ENCODE assay signal across 10 cellular contexts in the genomic region with DNA sequence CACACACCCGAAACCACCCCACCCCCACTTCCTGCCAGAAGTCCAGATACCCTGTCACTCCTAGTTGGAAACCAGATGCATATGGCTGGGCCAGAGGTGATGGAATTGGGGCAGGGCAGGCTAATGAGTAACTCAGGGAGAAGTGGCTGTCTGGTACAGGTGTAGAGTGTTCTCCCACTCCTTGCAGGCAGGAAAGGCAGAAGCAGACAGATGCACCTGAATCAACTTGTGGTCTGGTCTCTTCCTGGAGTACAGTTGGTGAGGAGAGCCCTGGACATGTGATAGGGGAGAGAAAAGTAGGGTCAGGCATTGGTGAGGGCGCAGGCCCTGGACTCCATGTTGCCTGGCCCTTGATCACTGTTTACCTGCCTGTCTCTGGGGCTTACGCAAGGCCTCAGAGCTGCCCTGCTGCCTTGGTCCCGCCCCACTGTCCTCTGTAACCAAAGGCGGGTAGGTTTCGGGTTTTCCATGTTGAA. TPM values are rescaled to one million over a fixed set of nuclear protein-coding genes. Genes with fewer than 3 reads are reported as not detected.
DNase-seq lines count a peak whose midpoint lies in the region; TF ChIP-seq lines count a peak whose summit lies in the region.
"Had no signal": no experiment of that assay in that cellular context is flagged by ENCODE, and none has a peak within 500 bp of the region (broad histone marks: within the 10 kb centered on the region; RNA-seq: fewer than 3 reads in every experiment).

No MANE protein-coding gene starts in this region.

- H3K4me1 ChIP-seq in endodermal cell (ENCODE audit: control insufficient read depth, insufficient read depth, low read length) (peaks cover 18% of the 10 kb centered on the region), neural progenitor cell (peaks cover 41% of the 10 kb centered on the region), tibial artery (peaks cover 0 to 22% (median 12%) of the 10 kb centered on the region in 4 donors)

- peak overlapping the region; percentile 98 for H3K4me2 ChIP-seq in neural progenitor cell

- H3K27ac ChIP-seq in endodermal cell (ENCODE audit: low read depth, low read length) (no peak overlapping the region), neural progenitor cell (peak overlapping the region; percentile 11), tibial artery (no peak overlapping the region)
- H3K27ac ChIP-seq: SK-N-MC had no signal

- peak; percentile 68 for DNase-seq in ELF-1 (ENCODE audit: low read depth, low spot score)
- DNase-seq in NCI-H510A (lab: John Stamatoyannopoulos, UW) = peak; percentile 74
- peak; percentile 74 for DNase-seq in endodermal cell
- no peak for DNase-seq in neural progenitor cell (ENCODE audit: low spot score)
- no peak for DNase-seq in NCI-H1092 (lab: John Stamatoyannopoulos, UW)
- no peak for DNase-seq in cortex of kidney (lab: John Stamatoyannopoulos, UW)
- DNase-seq in RKO (ENCODE audit: low spot score) = no peak
- no peak for DNase-seq in tibial artery

- H3K9me3 ChIP-seq in endodermal cell (ENCODE audit: control insufficient read depth, low read length) = no peaks in the 10 kb centered on the region
- H3K9me3 ChIP-seq in neural progenitor cell (ENCODE audit: low read depth) = no peaks in the 10 kb centered on the region
- H3K9me3 ChIP-seq in tibial artery = no peaks in the 10 kb centered on the region

- H3K36me3 ChIP-seq in endodermal cell (ENCODE audit: control insufficient read depth, insufficient read depth, low read length) (peaks cover 5% of the 10 kb centered on the region), neural progenitor cell (no peaks in the 10 kb centered on the region), tibial artery (peaks cover 0 to 2% (median 0%) of the 10 kb centered on the region in 3 donors)

- H3K9me3 Mint-ChIP-seq in endodermal cell (no peaks in the 10 kb centered on the region), neural progenitor cell (no peaks in the 10 kb centered on the region)
- H3K9me3 Mint-ChIP-seq: memory B cell had no signal

- intact Hi-C loops in tibial artery (cut with DNase I; ENCODE audit: low total_unique reads) = no loop called here

- H3K4me1 Mint-ChIP-seq in endodermal cell (peaks cover 40% of the 10 kb centered on the region), neural progenitor cell (peaks cover 32% of the 10 kb centered on the region)

- H3K36me3 Mint-ChIP-seq in endodermal cell (ENCODE audit: low read depth) = peaks cover 10% of the 10 kb centered on the region
- peaks cover 2% of the 10 kb centered on the region for H3K36me3 Mint-ChIP-seq in neural progenitor cell
- H3K36me3 Mint-ChIP-seq: memory B cell had no signal

- TF ChIP-seq CTCF in endodermal cell (conservative IDR thresholded peaks at IDR 0.05) (no peak), neural progenitor cell (IDR thresholded peaks at IDR 0.05) (no peak), tibial artery (IDR thresholded peaks at IDR 0.05) (no peak)

- H3K27me3 ChIP-seq in endodermal cell (ENCODE audit: control insufficient read depth, insufficient read depth, low read length, poor library complexity, severe bottlenecking) (no peaks in the 10 kb centered on the region), neural progenitor cell (no peaks in the 10 kb centered on the region), tibial artery (peaks cover 0 to 18% of the 10 kb centered on the region in 2 donors)

- H3K4me3 ChIP-seq in endodermal cell (ENCODE audit: low read length) = peak overlapping the region; percentile 95
- H3K4me3 ChIP-seq in neural progenitor cell = peak overlapping the region; percentile 83
- no peak overlapping the region for H3K4me3 ChIP-seq in tibial artery
- H3K4me3 ChIP-seq: SK-N-MC had no signal

- 83 to 100% methylated on average over 3 to 6 of the region's 6 CpGs for WGBS in endodermal cell (ENCODE audit: insufficient coverage in 1 of 2, insufficient read length in 1 of 2), 2 experiments

- H3K27ac Mint-ChIP-seq in endodermal cell (peak overlapping the region; percentile 95), neural progenitor cell (no peak overlapping the region)
- H3K27ac Mint-ChIP-seq: memory B cell had no signal

- peak overlapping the region; percentile 14 for H3K9ac ChIP-seq in endodermal cell (ENCODE audit: extremely low read depth, low read length, poor library complexity, severe bottlenecking)
- H3K9ac ChIP-seq in neural progenitor cell = no peak overlapping the region

- peaks cover 20% of the 10 kb centered on the region for H4K20me1 ChIP-seq in neural progenitor cell (ENCODE audit: low read depth)

- peak overlapping the region; percentile 78 for H3K4me3 Mint-ChIP-seq in endodermal cell
- H3K4me3 Mint-ChIP-seq in neural progenitor cell = no peak overlapping the region
- H3K4me3 Mint-ChIP-seq: memory B cell had no signal

- peaks cover 27% of the 10 kb centered on the region for H3K79me2 ChIP-seq in neural progenitor cell (ENCODE audit: low read depth)

- H3K27me3 Mint-ChIP-seq in endodermal cell (ENCODE audit: insufficient read depth) (no peaks in the 10 kb centered on the region), neural progenitor cell (ENCODE audit: insufficient read depth, low read depth) (peaks cover 9% of the 10 kb centered on the region)

- H3F3A ChIP-seq in neural progenitor cell (ENCODE audit: low read depth) = peaks cover 51% of the 10 kb centered on the region

- H2AFZ ChIP-seq in neural progenitor cell (replicated peaks) = no peak overlapping the region

RNA-seq across cellular contexts. Expression of a gene that starts 2.5 kb away (rescaled TPM):
- 10 to 100 TPM; 39.7 to 39.9 TPM for total RNA-seq in endodermal cell
- 14.2 TPM for polyA plus RNA-seq in endodermal cell (2013, experiment 1 of 2)
- polyA plus RNA-seq in endodermal cell (2013, experiment 2 of 2) = 10.8 TPM
- 5.4 and 12.4 TPM in 2 replicates for total RNA-seq in neural progenitor cell (ENCODE audit: low replicate concordance)

RNA-seq across cellular contexts. Expression of a gene that starts 26.4 kb away (rescaled TPM):
- total RNA-seq in endodermal cell (10 to 100 TPM; 12.7 to 18.3 TPM), neural progenitor cell (ENCODE audit: low replicate concordance) (9.3 and 10.0 TPM in 2 replicates)
- 8.4 TPM for polyA plus RNA-seq in endodermal cell (2013, experiment 1 of 2)
- polyA plus RNA-seq in endodermal cell (2013, experiment 2 of 2) = 7.3 TPM

RNA-seq across cellular contexts. Expression of a gene that starts 54.4 kb away (rescaled TPM):
- 100 to 1,000 TPM; 138 to 165 TPM for total RNA-seq in endodermal cell
- polyA plus RNA-seq in endodermal cell (2013, experiment 1 of 2) = 81.3 TPM
- 75.7 TPM for polyA plus RNA-seq in endodermal cell (2013, experiment 2 of 2)
- total RNA-seq in neural progenitor cell (ENCODE audit: low replicate concordance) = 61.5 and 71.6 TPM in 2 replicates

Comparison
In these comparisons a context has a peak if more than half of its experiments do, and no peak if none do; other contexts are left out.
1. DNase-seq: peak in ELF-1 (single experiment), NCI-H510A (single experiment) and endodermal cell (single experiment); none in neural progenitor cell (single experiment), NCI-H1092 (single experiment), cortex of kidney (single experiment), RKO (single experiment) and tibial artery (0 of 2).
2. H3K4me3 ChIP-seq: peak in endodermal cell (single experiment) and neural progenitor cell (single experiment); none in tibial artery (0 of 2).